Comparison of ENCODE assay signal across 30 cellular contexts in the genomic region with DNA sequence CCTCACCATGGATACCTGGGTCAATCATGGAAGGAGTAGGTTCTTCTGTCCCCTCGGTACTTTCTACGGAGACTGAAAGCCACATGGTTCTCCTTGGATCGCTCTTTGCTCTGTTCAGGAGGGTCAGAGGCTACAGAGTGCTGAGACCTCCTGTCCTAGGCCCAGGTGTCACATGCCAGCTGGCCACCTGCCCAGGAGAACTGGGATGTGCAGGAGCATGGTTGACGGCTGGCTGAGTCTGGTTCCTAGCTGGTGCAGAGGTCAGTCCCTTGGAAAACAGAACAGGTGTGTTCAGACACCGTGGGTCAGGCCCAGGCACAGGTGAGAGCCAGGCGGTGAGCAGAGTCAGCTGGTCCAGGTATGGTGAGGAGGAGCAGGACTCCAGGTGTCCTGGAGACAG.
"Had no signal": no experiment of that assay in that cellular context is flagged by ENCODE, and none has a peak within 500 bp of the region (broad histone marks: within the 10 kb centered on the region; RNA-seq: fewer than 3 reads in every experiment).

No MANE protein-coding gene starts in this region.

- DNase-seq: activated B cell treated with CpG ODN at 0.5 μM for 24 hours; activated CD4-positive, alpha-beta T cell treated with anti-CD3 and anti-CD28 coated beads for 48 hours; activated CD4-positive, alpha-beta T cell treated with anti-CD3 and anti-CD28 coated beads, Interleukin-2, amount 50 U/mL, for 1 hour; activated CD4-positive, alpha-beta T cell treated with anti-CD3 and anti-CD28 coated beads, Interleukin-2, amount 50 U/mL, for 48 hours; activated CD8-positive, alpha-beta memory T cell treated with anti-CD3 and anti-CD28 coated beads for 24 hours; activated CD8-positive, alpha-beta T cell treated with anti-CD3 and anti-CD28 coated beads for 36 hours; activated effector memory CD4-positive, alpha-beta T cell treated with Interleukin-2 at 50 U/mL for 16 hours; activated gamma-delta T cell treated with Interleukin-2 at 50 U/mL for 16 hours; activated naive CD4-positive, alpha-beta T cell treated with anti-CD3 and anti-CD28 coated beads, Interleukin-2, amount 50 U/mL, for 16 hours; activated naive CD4-positive, alpha-beta T cell treated with Interleukin-2 at 50 U/mL for 16 hours; activated T-cell treated with anti-CD3 and anti-CD28 coated beads, Interleukin-2, amount 50 U/mL, for 4 hours; amniotic stem cell; anterior cingulate cortex; brain microvascular endothelial cell; caudate nucleus; cortex of kidney; dermis blood vessel endothelial cell; effector CD4-positive, alpha-beta T cell; effector memory CD8-positive, alpha-beta T cell; erythroblast; SW 1271; T-cell; T1000; WERI-Rb-1 had no signal

- H3K27me3 ChIP-seq: brain microvascular endothelial cell, esophagus muscularis mucosa had no signal

- H3K36me3 ChIP-seq: brain microvascular endothelial cell, esophagus muscularis mucosa, WERI-Rb-1 had no signal

- ATAC-seq: activated CD4-positive, CD25-positive, alpha-beta regulatory T cell treated with anti-CD3 and anti-CD28 coated beads, Interleukin-2, amount 50 U/mL, for 24 hours; activated CD8-positive, alpha-beta T cell treated with anti-CD3 and anti-CD28 coated beads for 36 hours; activated T-cell treated with anti-CD3 and anti-CD28 coated beads, Interleukin-2, amount 50 U/mL, for 4 hours; activated T-helper 17 cell treated with anti-CD3 and anti-CD28 coated beads, Interleukin-2, amount 50 U/mL, for 72 hours; effector memory CD8-positive, alpha-beta T cell; T-cell had no signal

- H3K4me3 Mint-ChIP-seq: activated B cell treated with CpG ODN at 0.5 μM for 24 hours; activated CD8-positive, alpha-beta T cell treated with anti-CD3 and anti-CD28 coated beads for 36 hours; activated naive CD8-positive, alpha-beta T cell; activated T-cell treated with anti-CD3 and anti-CD28 coated beads, Interleukin-2, amount 50 U/mL, for 4 hours; activated T-helper 17 cell treated with anti-CD3 and anti-CD28 coated beads, Interleukin-2, amount 50 U/mL, for 72 hours; effector memory CD8-positive, alpha-beta T cell; T-cell; T-helper 1 cell treated with Interleukin-12 subunit alpha and Interleukin-12 subunit beta and Interleukin-4 antibody, amounts not matched to agents 30 μg/mL and 1 μg/mL, for 36 hours; T-helper 2 cell treated with Interferon-gamma antibody and Interleukin-4, amounts not matched to agents 5 μg/mL and 100 μg/mL, for 36 hours had no signal

- H3K9me3 ChIP-seq: esophagus muscularis mucosa had no signal

- H3K27ac ChIP-seq: brain microvascular endothelial cell, esophagus muscularis mucosa, WERI-Rb-1 had no signal

- H3K9me3 Mint-ChIP-seq: activated B cell treated with CpG ODN at 0.5 μM for 24 hours; activated T-cell treated with anti-CD3 and anti-CD28 coated beads, Interleukin-2, amount 50 U/mL, for 4 hours had no signal

- H3K27ac Mint-ChIP-seq: activated B cell treated with CpG ODN at 0.5 μM for 24 hours; activated CD8-positive, alpha-beta T cell treated with anti-CD3 and anti-CD28 coated beads for 36 hours; activated naive CD8-positive, alpha-beta T cell; activated T-helper 17 cell treated with anti-CD3 and anti-CD28 coated beads, Interleukin-2, amount 50 U/mL, for 72 hours; effector memory CD8-positive, alpha-beta T cell; T-cell; T-helper 1 cell treated with Interleukin-12 subunit alpha and Interleukin-12 subunit beta and Interleukin-4 antibody, amounts not matched to agents 30 μg/mL and 1 μg/mL, for 36 hours; T-helper 2 cell treated with Interferon-gamma antibody and Interleukin-4, amounts not matched to agents 5 μg/mL and 100 μg/mL, for 36 hours had no signal

- H3K4me1 Mint-ChIP-seq: activated T-helper 17 cell treated with anti-CD3 and anti-CD28 coated beads, Interleukin-2, amount 50 U/mL, for 72 hours had no signal

- H3K4me1 ChIP-seq: esophagus muscularis mucosa had no signal

- H3K36me3 Mint-ChIP-seq: activated naive CD8-positive, alpha-beta T cell; T-cell had no signal

- H3K4me3 ChIP-seq: esophagus muscularis mucosa had no signal

- H3K27me3 Mint-ChIP-seq: activated B cell treated with CpG ODN at 0.5 μM for 24 hours; activated CD8-positive, alpha-beta T cell treated with anti-CD3 and anti-CD28 coated beads for 36 hours; activated naive CD8-positive, alpha-beta T cell; activated T-helper 17 cell treated with anti-CD3 and anti-CD28 coated beads, Interleukin-2, amount 50 U/mL, for 72 hours; effector memory CD8-positive, alpha-beta T cell; T-cell had no signal
